Comparison of ENCODE assay signal across 1 cellular context in the genomic region with DNA sequence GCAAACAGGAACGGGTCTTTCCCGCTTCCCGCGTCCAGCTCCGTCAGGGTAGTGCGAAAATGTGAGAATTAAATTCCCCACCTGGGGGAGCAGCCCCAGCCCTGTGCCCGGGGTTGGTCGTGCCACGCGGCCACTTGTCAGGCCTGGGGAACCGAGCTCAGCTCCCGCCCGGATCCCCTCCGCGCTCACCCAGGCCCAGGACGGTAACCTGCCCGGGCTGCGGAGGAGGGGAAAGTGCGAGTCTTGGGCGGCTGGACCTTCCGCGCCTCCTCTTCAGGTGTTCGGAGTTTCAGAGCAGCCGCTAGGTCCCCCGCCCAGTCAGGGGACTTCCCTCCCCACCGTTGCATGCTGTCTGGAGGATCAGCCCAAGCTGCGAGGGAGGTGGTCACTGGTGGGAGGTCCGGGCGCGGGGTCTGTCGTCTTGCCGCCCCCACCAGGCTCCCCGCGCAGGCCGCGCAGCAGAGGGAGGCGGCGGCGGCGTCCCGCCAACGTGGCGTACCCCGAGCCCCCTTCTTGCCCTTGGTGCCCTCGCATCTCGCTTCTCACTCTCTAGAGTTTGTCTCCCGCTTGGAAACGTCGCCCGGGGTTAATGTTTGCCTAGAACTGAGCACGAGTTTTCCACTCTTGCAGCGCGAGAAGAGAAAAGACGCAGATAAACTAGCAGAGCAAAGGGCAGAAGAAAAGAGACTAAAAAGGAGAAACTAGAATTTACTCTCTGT.
TF ChIP-seq lines count a peak whose summit lies in the region.

No MANE protein-coding gene starts in this region.

TF ChIP-seq in HepG2, 621 proteins besides CTCF, POLR2A, EP300 and RAD21 (continued from another document):
- TF ChIP-seq CENPX (CRISPR knock-in tag; IDR thresholded peaks at IDR 0.05) (no peak), ZNF713 (CRISPR knock-in tag; IDR thresholded peaks at IDR 0.05) (no peak), EED (CRISPR knock-in tag; IDR thresholded peaks at IDR 0.05) (0 out of 2 replicates have a peak, but pooled peaks have one; percentile 27), ADNP (CRISPR knock-in tag; IDR thresholded peaks at IDR 0.05) (no peak)
- TF ChIP-seq, protein P1, sequence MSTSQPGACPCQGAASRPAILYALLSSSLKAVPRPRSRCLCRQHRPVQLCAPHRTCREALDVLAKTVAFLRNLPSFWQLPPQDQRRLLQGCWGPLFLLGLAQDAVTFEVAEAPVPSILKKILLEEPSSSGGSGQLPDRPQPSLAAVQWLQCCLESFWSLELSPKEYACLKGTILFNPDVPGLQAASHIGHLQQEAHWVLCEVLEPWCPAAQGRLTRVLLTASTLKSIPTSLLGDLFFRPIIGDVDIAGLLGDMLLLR (CRISPR knock-in tag; IDR thresholded peaks at IDR 0.05): no peak
- TF ChIP-seq, protein P2, sequence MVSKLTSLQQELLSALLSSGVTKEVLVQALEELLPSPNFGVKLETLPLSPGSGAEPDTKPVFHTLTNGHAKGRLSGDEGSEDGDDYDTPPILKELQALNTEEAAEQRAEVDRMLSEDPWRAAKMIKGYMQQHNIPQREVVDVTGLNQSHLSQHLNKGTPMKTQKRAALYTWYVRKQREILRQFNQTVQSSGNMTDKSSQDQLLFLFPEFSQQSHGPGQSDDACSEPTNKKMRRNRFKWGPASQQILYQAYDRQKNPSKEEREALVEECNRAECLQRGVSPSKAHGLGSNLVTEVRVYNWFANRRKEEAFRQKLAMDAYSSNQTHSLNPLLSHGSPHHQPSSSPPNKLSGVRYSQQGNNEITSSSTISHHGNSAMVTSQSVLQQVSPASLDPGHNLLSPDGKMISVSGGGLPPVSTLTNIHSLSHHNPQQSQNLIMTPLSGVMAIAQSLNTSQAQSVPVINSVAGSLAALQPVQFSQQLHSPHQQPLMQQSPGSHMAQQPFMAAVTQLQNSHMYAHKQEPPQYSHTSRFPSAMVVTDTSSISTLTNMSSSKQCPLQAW (CRISPR knock-in tag; IDR thresholded peaks at IDR 0.05): 0 out of 2 replicates have a peak, but pooled peaks have one; percentile 43
- TF ChIP-seq, protein P3, sequence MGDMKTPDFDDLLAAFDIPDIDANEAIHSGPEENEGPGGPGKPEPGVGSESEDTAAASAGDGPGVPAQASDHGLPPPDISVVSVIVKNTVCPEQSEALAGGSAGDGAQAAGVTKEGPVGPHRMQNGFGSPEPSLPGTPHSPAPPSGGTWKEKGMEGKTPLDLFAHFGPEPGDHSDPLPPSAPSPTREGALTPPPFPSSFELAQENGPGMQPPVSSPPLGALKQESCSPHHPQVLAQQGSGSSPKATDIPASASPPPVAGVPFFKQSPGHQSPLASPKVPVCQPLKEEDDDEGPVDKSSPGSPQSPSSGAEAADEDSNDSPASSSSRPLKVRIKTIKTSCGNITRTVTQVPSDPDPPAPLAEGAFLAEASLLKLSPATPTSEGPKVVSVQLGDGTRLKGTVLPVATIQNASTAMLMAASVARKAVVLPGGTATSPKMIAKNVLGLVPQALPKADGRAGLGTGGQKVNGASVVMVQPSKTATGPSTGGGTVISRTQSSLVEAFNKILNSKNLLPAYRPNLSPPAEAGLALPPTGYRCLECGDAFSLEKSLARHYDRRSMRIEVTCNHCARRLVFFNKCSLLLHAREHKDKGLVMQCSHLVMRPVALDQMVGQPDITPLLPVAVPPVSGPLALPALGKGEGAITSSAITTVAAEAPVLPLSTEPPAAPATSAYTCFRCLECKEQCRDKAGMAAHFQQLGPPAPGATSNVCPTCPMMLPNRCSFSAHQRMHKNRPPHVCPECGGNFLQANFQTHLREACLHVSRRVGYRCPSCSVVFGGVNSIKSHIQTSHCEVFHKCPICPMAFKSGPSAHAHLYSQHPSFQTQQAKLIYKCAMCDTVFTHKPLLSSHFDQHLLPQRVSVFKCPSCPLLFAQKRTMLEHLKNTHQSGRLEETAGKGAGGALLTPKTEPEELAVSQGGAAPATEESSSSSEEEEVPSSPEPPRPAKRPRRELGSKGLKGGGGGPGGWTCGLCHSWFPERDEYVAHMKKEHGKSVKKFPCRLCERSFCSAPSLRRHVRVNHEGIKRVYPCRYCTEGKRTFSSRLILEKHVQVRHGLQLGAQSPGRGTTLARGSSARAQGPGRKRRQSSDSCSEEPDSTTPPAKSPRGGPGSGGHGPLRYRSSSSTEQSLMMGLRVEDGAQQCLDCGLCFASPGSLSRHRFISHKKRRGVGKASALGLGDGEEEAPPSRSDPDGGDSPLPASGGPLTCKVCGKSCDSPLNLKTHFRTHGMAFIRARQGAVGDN (CRISPR knock-in tag; IDR thresholded peaks at IDR 0.05): peak; percentile 39; the same call in 1 of the 2 replicates
- TF ChIP-seq, protein P4, sequence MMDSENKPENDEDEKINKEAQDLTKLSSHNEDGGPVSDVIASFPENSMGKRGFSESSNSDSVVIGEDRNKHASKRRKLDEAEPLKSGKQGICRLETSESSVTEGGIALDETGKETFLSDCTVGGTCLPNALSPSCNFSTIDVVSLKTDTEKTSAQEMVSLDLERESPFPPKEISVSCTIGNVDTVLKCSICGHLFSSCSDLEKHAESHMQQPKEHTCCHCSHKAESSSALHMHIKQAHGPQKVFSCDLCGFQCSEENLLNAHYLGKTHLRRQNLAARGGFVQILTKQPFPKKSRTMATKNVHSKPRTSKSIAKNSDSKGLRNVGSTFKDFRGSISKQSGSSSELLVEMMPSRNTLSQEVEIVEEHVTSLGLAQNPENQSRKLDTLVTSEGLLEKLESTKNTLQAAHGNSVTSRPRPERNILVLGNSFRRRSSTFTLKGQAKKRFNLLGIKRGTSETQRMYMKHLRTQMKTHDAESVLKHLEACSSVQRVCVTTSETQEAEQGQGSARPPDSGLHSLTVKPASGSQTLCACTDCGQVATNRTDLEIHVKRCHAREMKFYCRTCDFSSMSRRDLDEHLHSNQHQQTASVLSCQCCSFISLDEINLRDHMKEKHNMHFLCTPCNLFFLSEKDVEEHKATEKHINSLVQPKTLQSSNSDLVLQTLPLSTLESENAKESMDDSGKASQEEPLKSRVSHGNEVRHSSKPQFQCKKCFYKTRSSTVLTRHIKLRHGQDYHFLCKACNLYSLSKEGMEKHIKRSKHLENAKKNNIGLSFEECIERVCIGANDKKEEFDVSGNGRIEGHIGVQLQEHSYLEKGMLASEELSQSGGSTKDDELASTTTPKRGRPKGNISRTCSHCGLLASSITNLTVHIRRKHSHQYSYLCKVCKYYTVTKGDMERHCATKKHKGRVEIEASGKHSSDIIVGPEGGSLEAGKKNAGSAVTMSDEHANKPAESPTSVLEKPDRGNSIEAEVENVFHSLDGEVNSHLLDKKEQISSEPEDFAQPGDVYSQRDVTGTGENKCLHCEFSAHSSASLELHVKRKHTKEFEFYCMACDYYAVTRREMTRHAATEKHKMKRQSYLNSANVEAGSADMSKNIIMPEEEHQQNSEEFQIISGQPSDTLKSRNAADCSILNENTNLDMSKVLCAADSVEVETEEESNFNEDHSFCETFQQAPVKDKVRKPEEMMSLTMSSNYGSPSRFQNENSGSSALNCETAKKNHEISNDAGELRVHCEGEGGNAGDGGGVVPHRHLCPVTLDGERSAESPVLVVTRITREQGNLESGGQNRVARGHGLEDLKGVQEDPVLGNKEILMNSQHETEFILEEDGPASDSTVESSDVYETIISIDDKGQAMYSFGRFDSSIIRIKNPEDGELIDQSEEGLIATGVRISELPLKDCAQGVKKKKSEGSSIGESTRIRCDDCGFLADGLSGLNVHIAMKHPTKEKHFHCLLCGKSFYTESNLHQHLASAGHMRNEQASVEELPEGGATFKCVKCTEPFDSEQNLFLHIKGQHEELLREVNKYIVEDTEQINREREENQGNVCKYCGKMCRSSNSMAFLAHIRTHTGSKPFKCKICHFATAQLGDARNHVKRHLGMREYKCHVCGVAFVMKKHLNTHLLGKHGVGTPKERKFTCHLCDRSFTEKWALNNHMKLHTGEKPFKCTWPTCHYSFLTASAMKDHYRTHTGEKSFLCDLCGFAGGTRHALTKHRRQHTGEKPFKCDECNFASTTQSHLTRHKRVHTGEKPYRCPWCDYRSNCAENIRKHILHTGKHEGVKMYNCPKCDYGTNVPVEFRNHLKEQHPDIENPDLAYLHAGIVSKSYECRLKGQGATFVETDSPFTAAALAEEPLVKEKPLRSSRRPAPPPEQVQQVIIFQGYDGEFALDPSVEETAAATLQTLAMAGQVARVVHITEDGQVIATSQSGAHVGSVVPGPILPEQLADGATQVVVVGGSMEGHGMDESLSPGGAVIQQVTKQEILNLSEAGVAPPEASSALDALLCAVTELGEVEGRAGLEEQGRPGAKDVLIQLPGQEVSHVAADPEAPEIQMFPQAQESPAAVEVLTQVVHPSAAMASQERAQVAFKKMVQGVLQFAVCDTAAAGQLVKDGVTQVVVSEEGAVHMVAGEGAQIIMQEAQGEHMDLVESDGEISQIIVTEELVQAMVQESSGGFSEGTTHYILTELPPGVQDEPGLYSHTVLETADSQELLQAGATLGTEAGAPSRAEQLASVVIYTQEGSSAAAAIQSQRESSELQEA (CRISPR knock-in tag; IDR thresholded peaks at IDR 0.05; ENCODE audit: not compliant biosample characterization): no peak
